Comparison of ENCODE assay signal across 20 cellular contexts in genomic region chr5:130295235-130295634, GRCh38.
DNase-seq lines count a peak whose midpoint lies in the region; ATAC-seq, FAIRE-seq and TF ChIP-seq lines count a peak whose summit lies in the region.
"Had no signal": no experiment of that assay in that cellular context is flagged by ENCODE, and none has a peak within 500 bp of the region (broad histone marks: within the 10 kb centered on the region; RNA-seq: fewer than 3 reads in every experiment).

No MANE protein-coding gene starts in this region.

- peaks cover 4% of the 10 kb centered on the region for H3K9me3 Mint-ChIP-seq in osteocyte (ENCODE audit: unreplicated experiment)
- H3K9me3 Mint-ChIP-seq in activated naive CD8-positive, alpha-beta T cell treated with anti-CD3 and anti-CD28 coated beads for 36 hours, result no peaks in the 10 kb centered on the region

- peak; percentile 17 for DNase-seq in HuH-7 (ENCODE audit: low spot score)
- DNase-seq in epithelial cell of prostate (ENCODE audit: low read depth, low spot score), result no peak
- no peak for DNase-seq in osteocyte (ENCODE audit: extremely low spot score, unreplicated experiment)
- no peak for DNase-seq in activated naive CD8-positive, alpha-beta T cell treated with anti-CD3 and anti-CD28 coated beads for 36 hours
- DNase-seq in kidney, result no peak
- no peak for DNase-seq in GF-D8 (lab: John Stamatoyannopoulos, UW)
- DNase-seq: GM23248; MV-4-11; NCI-H1417 treated with DMSO at 0.1 percent for 48 hours; NCI-H2029 treated with DMSO at 0.1 percent for 48 hours; NCI-H510A treated with DMSO at 0.1 percent for 48 hours; NK-92 treated with Interleukin-12 subunit alpha and Interleukin-12 subunit beta, amount 100 ng/mL, for 24 hours; OCI-M1 had no signal

- no peak for TF ChIP-seq CTCF in 22Rv1 (IDR thresholded peaks at IDR 0.05)
- TF ChIP-seq CTCF in osteocyte (IDR thresholded peaks at IDR 0.05), result no peak
- no peak for TF ChIP-seq CTCF in kidney (IDR thresholded peaks at IDR 0.05; ENCODE audit: borderline replicate concordance, extremely low read depth, insufficient read depth)

- peak overlapping the region; percentile 82 for H3K27ac ChIP-seq in 22Rv1
- peak overlapping the region; percentile 0 for H3K27ac ChIP-seq in epithelial cell of prostate
- no peak overlapping the region for H3K27ac ChIP-seq in kidney (ENCODE audit: low read depth in 2 of 2, low read length in 2 of 2)
- H3K27ac ChIP-seq: A549, C4-2B, GM23248, SJSA1 had no signal

- H3K36me3 Mint-ChIP-seq in osteocyte (ENCODE audit: unreplicated experiment), result no peaks in the 10 kb centered on the region
- H3K36me3 Mint-ChIP-seq in activated naive CD8-positive, alpha-beta T cell treated with anti-CD3 and anti-CD28 coated beads for 36 hours, result no peaks in the 10 kb centered on the region
- H3K36me3 Mint-ChIP-seq: IgD-negative memory B cell had no signal

- intact Hi-C loops in kidney (cut with DNase I), result no loop called here

- no peaks in the 10 kb centered on the region for H3K27me3 Mint-ChIP-seq in osteocyte (ENCODE audit: unreplicated experiment)
- peaks cover 3% of the 10 kb centered on the region for H3K27me3 Mint-ChIP-seq in activated naive CD8-positive, alpha-beta T cell treated with anti-CD3 and anti-CD28 coated beads for 36 hours

- no peaks in the 10 kb centered on the region for H3K9me3 ChIP-seq in kidney (ENCODE audit: control insufficient read depth in 1 of 2, low read length in 2 of 2)
- H3K9me3 ChIP-seq: A549, SJSA1 had no signal

- ATAC-seq in HG02642 (IDR thresholded peaks at IDR 0.05; ENCODE audit: poor library complexity, unreplicated experiment), result no peak
- ATAC-seq: A549, GM12878 had no signal

- H3K9ac ChIP-seq in kidney (ENCODE audit: low read length in 2 of 2), result no peak overlapping the region
- H3K9ac ChIP-seq: GM23248 had no signal

- no peaks in the 10 kb centered on the region for H3K36me3 ChIP-seq in kidney (ENCODE audit: control insufficient read depth in 1 of 2, insufficient read depth in 2 of 2, low read length in 2 of 2)
- H3K36me3 ChIP-seq: SJSA1 had no signal

- no peak overlapping the region for H3K4me3 ChIP-seq in kidney (ENCODE audit: low read length in 2 of 2)
- H3K4me3 ChIP-seq: A549, GM12878, GM23248, SJSA1 had no signal

- H3K4me3 Mint-ChIP-seq in osteocyte (ENCODE audit: unreplicated experiment), result peak overlapping the region; percentile 52
- H3K4me3 Mint-ChIP-seq in activated naive CD8-positive, alpha-beta T cell treated with anti-CD3 and anti-CD28 coated beads for 36 hours, result no peak overlapping the region

- FAIRE-seq in kidney (lab: Jason Lieb, UNC), result no peak
- FAIRE-seq: A549, GM12878 had no signal

- peaks cover 38% of the 10 kb centered on the region for H3K4me1 Mint-ChIP-seq in osteocyte (ENCODE audit: unreplicated experiment)
- H3K4me1 Mint-ChIP-seq in activated naive CD8-positive, alpha-beta T cell treated with anti-CD3 and anti-CD28 coated beads for 36 hours, result no peaks in the 10 kb centered on the region
- H3K4me1 Mint-ChIP-seq: IgD-negative memory B cell had no signal

- H3K27ac Mint-ChIP-seq in osteocyte (ENCODE audit: unreplicated experiment), result peak overlapping the region; percentile 91
- H3K27ac Mint-ChIP-seq in activated naive CD8-positive, alpha-beta T cell treated with anti-CD3 and anti-CD28 coated beads for 36 hours, result no peak overlapping the region
- H3K27ac Mint-ChIP-seq: IgD-negative memory B cell had no signal

- no peaks in the 10 kb centered on the region for H3K4me1 ChIP-seq in kidney (ENCODE audit: control insufficient read depth in 1 of 2, insufficient read depth in 1 of 2, low read depth in 1 of 2, low read length in 2 of 2)
- H3K4me1 ChIP-seq: A549, SJSA1 had no signal

Comparison
In these comparisons a context has a peak if more than half of its experiments do, and no peak if none do; other contexts are left out.
1. H3K27ac ChIP-seq: peak in 22Rv1 (single experiment) and epithelial cell of prostate (single experiment); none in kidney (0 of 2).